22 cellular contexts compared by ENCODE assay signal in genomic region chr3:169467703-169468102, GRCh38.
"Had no signal": no experiment of that assay in that cellular context is flagged by ENCODE, and none has a peak within 500 bp of the region (broad histone marks: within the 10 kb centered on the region; RNA-seq: fewer than 3 reads in every experiment).

No MANE protein-coding gene starts in this region.

- H3K4me1 Mint-ChIP-seq: naive B cell; stimulated activated naive B cell treated with anti-CD40 and anti-IgM and Interleukin-4, amounts not matched to agents 10 μg/mL and 1 μg/mL and 100 μg/mL, for 72 hours; stimulated activated naive CD8-positive, alpha-beta T cell treated with anti-CD3 and anti-CD28 coated beads, Interleukin-15, amount 100 ng/mL, for 72 hours had no signal

- DNase-seq: dorsolateral prefrontal cortex; effector CD8-positive, alpha-beta T cell; heart left ventricle; hypothalamus; kidney glomerular epithelial cell; naive B cell; ovary; right lobe of liver; stimulated activated CD4-positive, alpha-beta T cell treated with anti-CD3 and anti-CD28 coated beads, Interleukin-2, amount 100 ng/mL, for 24 hours; stimulated activated CD4-positive, alpha-beta T cell treated with anti-CD3 and anti-CD28 coated beads, Interleukin-4, amount 100 ng/mL, for 4 hours; stimulated activated naive B cell treated with anti-CD40 and anti-IgM and Interleukin-4, amounts not matched to agents 10 μg/mL and 1 μg/mL and 100 μg/mL, for 72 hours; stimulated activated naive CD8-positive, alpha-beta T cell treated with anti-CD3 and anti-CD28 coated beads, Interleukin-15, amount 100 ng/mL, for 72 hours; testis; upper lobe of right lung had no signal

- H3K27ac ChIP-seq: coronary artery, dorsolateral prefrontal cortex, heart left ventricle, ovary, prostate gland, right lobe of liver, testis, tibial nerve, upper lobe of right lung, vagina had no signal

- FAIRE-seq: frontal cortex, islet of Langerhans had no signal

- H3K4me3 Mint-ChIP-seq: naive B cell; nephron; stimulated activated naive B cell treated with anti-CD40 and anti-IgM and Interleukin-4, amounts not matched to agents 10 μg/mL and 1 μg/mL and 100 μg/mL, for 72 hours; stimulated activated naive CD8-positive, alpha-beta T cell treated with anti-CD3 and anti-CD28 coated beads, Interleukin-15, amount 100 ng/mL, for 72 hours had no signal

- H3K36me3 ChIP-seq: heart left ventricle, ovary, prostate gland, right lobe of liver, tibial nerve, upper lobe of right lung, vagina had no signal

- H3K27ac Mint-ChIP-seq: naive B cell; nephron; stimulated activated naive B cell treated with anti-CD40 and anti-IgM and Interleukin-4, amounts not matched to agents 10 μg/mL and 1 μg/mL and 100 μg/mL, for 72 hours had no signal

- H3K9me3 Mint-ChIP-seq: naive B cell; nephron; stimulated activated naive B cell treated with anti-CD40 and anti-IgM and Interleukin-4, amounts not matched to agents 10 μg/mL and 1 μg/mL and 100 μg/mL, for 72 hours; stimulated activated naive CD8-positive, alpha-beta T cell treated with anti-CD3 and anti-CD28 coated beads, Interleukin-15, amount 100 ng/mL, for 72 hours had no signal

- H3K27me3 ChIP-seq: heart left ventricle, ovary, right lobe of liver, testis, tibial nerve, upper lobe of right lung, vagina had no signal

- H3K4me3 ChIP-seq: coronary artery, dorsolateral prefrontal cortex, heart left ventricle, ovary, prostate gland, right lobe of liver, testis, tibial nerve, upper lobe of right lung, vagina had no signal

- ATAC-seq: esophagus mucosa; heart left ventricle; right lobe of liver; stimulated activated naive B cell treated with anti-CD40 and anti-IgM and Interleukin-4, amounts not matched to agents 10 μg/mL and 1 μg/mL and 100 μg/mL, for 72 hours; stimulated activated naive CD8-positive, alpha-beta T cell treated with anti-CD3 and anti-CD28 coated beads, Interleukin-15, amount 100 ng/mL, for 72 hours; upper lobe of right lung had no signal

- H3K4me1 ChIP-seq: prostate gland, right lobe of liver, testis, tibial nerve, upper lobe of right lung, vagina had no signal

- H3K36me3 Mint-ChIP-seq: naive B cell; stimulated activated naive B cell treated with anti-CD40 and anti-IgM and Interleukin-4, amounts not matched to agents 10 μg/mL and 1 μg/mL and 100 μg/mL, for 72 hours had no signal

- H3K9me3 ChIP-seq: heart left ventricle, ovary, prostate gland, right lobe of liver, testis, tibial nerve, upper lobe of right lung, vagina had no signal
